Comparison of ENCODE assay signal across 17 cellular contexts in genomic region chr2:8673381-8673780, GRCh38. TPM values are rescaled to one million over a fixed set of nuclear protein-coding genes. Genes with fewer than 3 reads are reported as not detected.
DNase-seq lines count a peak whose midpoint lies in the region; ATAC-seq and TF ChIP-seq lines count a peak whose summit lies in the region.
"Had no signal": no experiment of that assay in that cellular context is flagged by ENCODE, and none has a peak within 500 bp of the region (broad histone marks: within the 10 kb centered on the region; RNA-seq: fewer than 3 reads in every experiment).

No MANE protein-coding gene starts in this region.

- no peaks in the 10 kb centered on the region for H3K27me3 ChIP-seq in upper lobe of right lung

- peaks cover 3% of the 10 kb centered on the region for H3K9me3 ChIP-seq in upper lobe of right lung

- TF ChIP-seq CTCF in upper lobe of right lung (IDR thresholded peaks at IDR 0.05): no peak

- no peak overlapping the region for H3K4me3 ChIP-seq in upper lobe of right lung
- H3K4me3 ChIP-seq: A549; BLaER1 treated with 17β-estradiol and CSF1 and Interleukin-3, amounts not matched to agents 10 nM and 100 nM had no signal

- peak; percentile 41 for DNase-seq in activated effector memory CD4-positive, alpha-beta T cell treated with anti-CD3 and anti-CD28 coated beads, Interleukin-2, amount 50 U/mL, for 16 hours
- no peak for DNase-seq in activated effector memory CD4-positive, alpha-beta T cell treated with Interleukin-2 at 50 U/mL for 16 hours
- peak; percentile 20 for DNase-seq in islet precursor cell
- DNase-seq in upper lobe of right lung: peak; percentile 31
- DNase-seq in mesenteric fat pad (ENCODE audit: low spot score): no peak
- DNase-seq in NCI-H82 (lab: John Stamatoyannopoulos, UW): no peak
- DNase-seq: AML-193; Caco-2; Calu3; CD4-positive, alpha-beta T cell; CD8-positive, alpha-beta T cell; DMS79 treated with DMSO at 0.1 percent for 48 hours; GF-D8 had no signal

- peaks cover 20% of the 10 kb centered on the region for H3K4me1 ChIP-seq in upper lobe of right lung

- intact Hi-C loops in upper lobe of right lung (cut with DNase I): no loop called here

- H3K36me3 ChIP-seq in upper lobe of right lung: no peaks in the 10 kb centered on the region

- ATAC-seq in upper lobe of right lung: no peak
- ATAC-seq: A549; CD8-positive, alpha-beta T cell had no signal

- H3K27ac ChIP-seq in upper lobe of right lung: no peak overlapping the region
- H3K27ac ChIP-seq: 22Rv1; A549; BLaER1 treated with 17β-estradiol and CSF1 and Interleukin-3, amounts not matched to agents 10 nM and 100 nM; C4-2B had no signal

RNA-seq across cellular contexts. Expression of gene ID2, which starts 8.5 kb away (rescaled TPM):
- 99.5 TPM for total RNA-seq in upper lobe of right lung
- total RNA-seq in mesenteric fat pad: 169 TPM

Comparison
In these comparisons a context has a peak if more than half of its experiments do, and no peak if none do; other contexts are left out.
1. DNase-seq: peak in activated effector memory CD4-positive, alpha-beta T cell treated with anti-CD3 and anti-CD28 coated beads, Interleukin-2, amount 50 U/mL, for 16 hours (single experiment), islet precursor cell (single experiment) and upper lobe of right lung (single experiment); none in activated effector memory CD4-positive, alpha-beta T cell treated with Interleukin-2 at 50 U/mL for 16 hours (single experiment), mesenteric fat pad (single experiment) and NCI-H82 (single experiment).